ENCODE assay signal across 8 cellular contexts in genomic region chr7:48109848-48110663, GRCh38. TPM values are rescaled to one million over a fixed set of nuclear protein-coding genes. Genes with fewer than 3 reads are reported as not detected.
DNase-seq lines count a peak whose midpoint lies in the region; ATAC-seq and TF ChIP-seq lines count a peak whose summit lies in the region.

No MANE protein-coding gene starts in this region.

- H3K4me3 ChIP-seq in WERI-Rb-1 (ENCODE audit: low read depth, low read length) (no peak overlapping the region), breast epithelium (no peak overlapping the region)

- DNase-seq in SIG-M5 treated with dmso at 0.1 percent for 504 hours (lab: John Stamatoyannopoulos, UW; ENCODE audit: unreplicated experiment) (peak; percentile 32), SIG-M5 (lab: John Stamatoyannopoulos, UW) (no peak), NCI-H128 (lab: John Stamatoyannopoulos, UW; ENCODE audit: unreplicated experiment) (peak; percentile 63), WERI-Rb-1 (peak; percentile 78), breast epithelium (ENCODE audit: low spot score in 2 of 2) (peak; percentile 68 to 82), kidney glomerular epithelial cell (lab: John Stamatoyannopoulos, UW) (peak; percentile 57)
- peak; percentile 82 to 87 for DNase-seq in stimulated activated CD4-positive, alpha-beta T cell treated with anti-CD3 and anti-CD28 coated beads, Interleukin-4, amount 100 ng/mL, for 4 hours

- H3K4me1 ChIP-seq in breast epithelium = no peaks in the 10 kb centered on the region

- peak; percentile 97 for TF ChIP-seq CTCF in WERI-Rb-1 (IDR thresholded peaks at IDR 0.05; ENCODE audit: low read depth, low read length)
- peak; percentile 94 to 99 (median 96) for TF ChIP-seq CTCF in breast epithelium (IDR thresholded peaks at IDR 0.05)

- intact Hi-C loops in breast epithelium (cut with DNase I; ENCODE audit: low total_unique reads) = no loop called here

- H3K27me3 ChIP-seq in WERI-Rb-1 (ENCODE audit: insufficient read depth, low read depth, severe bottlenecking) (no peaks in the 10 kb centered on the region), breast epithelium (no peaks in the 10 kb centered on the region)

- H3K9me3 ChIP-seq in WERI-Rb-1 (ENCODE audit: severe bottlenecking) (no peaks in the 10 kb centered on the region), breast epithelium (no peaks in the 10 kb centered on the region)

- H3K27ac ChIP-seq in WERI-Rb-1 (no peak overlapping the region), breast epithelium (no peak overlapping the region)

- H3K36me3 ChIP-seq in WERI-Rb-1 (peaks cover 6% of the 10 kb centered on the region), breast epithelium (peaks cover 6% of the 10 kb centered on the region)

- TF ChIP-seq POLR2A in breast epithelium (IDR thresholded peaks at IDR 0.05) = no peak

- ATAC-seq in HG02759 (IDR thresholded peaks at IDR 0.05; ENCODE audit: unreplicated experiment) = peak; percentile 93

RNA-seq across cellular contexts. Expression of gene UPP1, which starts 21.0 kb away (rescaled TPM):
- total RNA-seq in breast epithelium = 10 to 100 TPM; 11.1 to 32.1 (median 19.5) TPM
